In genomic region chr1:231527586-231528174, GRCh38 we compare ENCODE assay signal across 8 cellular contexts. TPM values are rescaled to one million over a fixed set of nuclear protein-coding genes. Genes with fewer than 3 reads are reported as not detected.
DNase-seq lines count a peak whose midpoint lies in the region; ATAC-seq, FAIRE-seq and TF ChIP-seq lines count a peak whose summit lies in the region.

No MANE protein-coding gene starts in this region.

- no peak for TF ChIP-seq EP300 in K562 (IDR thresholded peaks at IDR 0.05; ENCODE audit: low read length)
- no peak for TF ChIP-seq EP300 in upper lobe of left lung (IDR thresholded peaks at IDR 0.05)

- H3K9me1 ChIP-seq in K562 (ENCODE audit: control insufficient read depth, insufficient read depth, low read length): no peaks in the 10 kb centered on the region

- ATAC-seq in GM21390 (IDR thresholded peaks at IDR 0.05; ENCODE audit: unreplicated experiment) (peak; percentile 21), HG03575 (IDR thresholded peaks at IDR 0.05; ENCODE audit: extremely low read depth, insufficient number of reproducible peaks, low FRiP score, unreplicated experiment) (peak; percentile 2), K562 (peak; percentile 11), upper lobe of left lung (ENCODE audit: low FRiP score in 2 of 2) (peak in 1 of 2 donors; percentile 0)

- H3K27me3 ChIP-seq in K562 (ENCODE audit: control insufficient read depth in 2 of 2, insufficient read depth in 2 of 2, low read length in 2 of 2) (no peaks in the 10 kb centered on the region), upper lobe of left lung (no peaks in the 10 kb centered on the region)

- intact Hi-C loops in K562 (cut with micrococcal nuclease): loop anchor here (2.0 kb wide), 1 partner anchor 107 kb away; no protein-coding TSS in a partner anchor
- intact Hi-C loops in lower leg skin (cut with DNase I; ENCODE audit: low total_unique reads): no loop called here

- peaks cover 27% of the 10 kb centered on the region for H3K36me3 ChIP-seq in K562 (ENCODE audit: control insufficient read depth, insufficient read depth, low read length)
- H3K36me3 ChIP-seq in upper lobe of left lung: peaks cover 0 to 12% (median 0%) of the 10 kb centered on the region in 4 donors

- no peak for TF ChIP-seq RAD21 in K562 (CRISPR knock-in tag; conservative IDR thresholded peaks at IDR 0.05 in 1 of 2, IDR thresholded peaks at IDR 0.05 in 1 of 2)

- BruUV-seq in K562 (replicated peaks; lab: Mats Ljungman, UMichigan): TSS peak; percentile 67

- H3K4me3 ChIP-seq in K562 (peak overlapping the region; percentile 87), lower leg skin (ENCODE audit: low read depth, poor library complexity, severe bottlenecking) (peak overlapping the region; percentile 53), upper lobe of left lung (peak overlapping the region; percentile 25 to 90 (median 68))

- POLR2A ChIA-PET in K562 (lab: Yijun Ruan, JAX): interaction anchor here (1.0 kb wide), 1 partner anchor 190 kb away, joined by 4 read pairs; the partner anchor contains the start of gene SPRTN

- no peak for TF ChIP-seq POLR2A in K562 (conservative IDR thresholded peaks at IDR 0.05)
- no peak for TF ChIP-seq POLR2A in lower leg skin (IDR thresholded peaks at IDR 0.05)
- no peak for TF ChIP-seq POLR2A in upper lobe of left lung (IDR thresholded peaks at IDR 0.05)

- H3K4me2 ChIP-seq in K562 (ENCODE audit: insufficient read depth, low read length): peak overlapping the region; percentile 93

- H3K9ac ChIP-seq in K562 (ENCODE audit: insufficient read depth in 1 of 2, low read depth in 2 of 2, low read length in 2 of 2): peak overlapping the region; percentile 85 to 92

- H3K27ac ChIP-seq in K562 (ENCODE audit: extremely low read depth, low read depth, low read length) (peak overlapping the region; percentile 96), upper lobe of left lung (peak overlapping the region; percentile 86 to 96 (median 94))

- H4K20me1 ChIP-seq in K562 (replicated peaks; ENCODE audit: control insufficient read depth, insufficient read depth, low read length): no peaks in the 10 kb centered on the region

- TF ChIP-seq CTCF in K562 (IDR thresholded peaks at IDR 0.05 in 2 of 3, conservative IDR thresholded peaks at IDR 0.05 in 1 of 3; ENCODE audit: insufficient read depth in 2 of 3, low read depth in 1 of 3, low read length in 3 of 3): no peak
- TF ChIP-seq CTCF in lower leg skin (IDR thresholded peaks at IDR 0.05): no peak
- TF ChIP-seq CTCF in upper lobe of left lung (IDR thresholded peaks at IDR 0.05): no peak

- H3K79me2 ChIP-seq in K562 (ENCODE audit: control insufficient read depth, insufficient read depth, low read length): peaks cover 45% of the 10 kb centered on the region

- FAIRE-seq in K562 (lab: Jason Lieb, UNC): no peak

- WGBS in K562 (ENCODE audit: insufficient coverage, low coverage, missing lambda C conversion rate): 30% methylated on average over 15 of the region's 15 CpGs
- WGBS in lower leg skin, 2 donors: 53% methylated on average over 15 of the region's 15 CpGs
- WGBS in upper lobe of left lung, 2 donors: 59 to 60% methylated on average over 15 of the region's 15 CpGs

- H3K4me1 ChIP-seq in K562 (replicated peaks in 1 of 2; ENCODE audit: control insufficient read depth in 2 of 2, insufficient read depth in 2 of 2, low read length in 2 of 2) (peaks cover 20% of the 10 kb centered on the region in 2 experiments), upper lobe of left lung (peaks cover 24 to 40% (median 30%) of the 10 kb centered on the region in 4 donors)

- in situ Hi-C loops in K562 (cut with MboI): no loop called here

- CTCF ChIA-PET in K562 (lab: Yijun Ruan, JAX; ENCODE audit: low intra/inter-chr PET ratio): interaction anchor here (0.6 kb wide), 1 partner anchor 114 kb away, joined by 4 read pairs; no protein-coding TSS in a partner anchor

- H3K9me3 ChIP-seq in K562 (replicated peaks; ENCODE audit: control insufficient read depth, insufficient read depth, low read depth, low read length) (no peaks in the 10 kb centered on the region), upper lobe of left lung (no peaks in the 10 kb centered on the region)

- DNase-seq in COLO668 (lab: John Stamatoyannopoulos, UW; ENCODE audit: unreplicated experiment) (peak; percentile 27), K562 (ENCODE audit: extremely low read depth in 1 of 4, low spot score in 3 of 4) (peak in 1 of 4 experiments; percentile 11), lower leg skin (ENCODE audit: low spot score in 2 of 2) (no peak), upper lobe of left lung (no peak), NCI-H446 treated with DMSO at 0.1 percent for 48 hours (lab: John Stamatoyannopoulos, UW) (no peak)
- DNase-seq in activated CD4-positive, CD25-positive, alpha-beta regulatory T cell (lab: John Stamatoyannopoulos, UW): no peak

- H2AFZ ChIP-seq in K562 (ENCODE audit: low read depth, low read length): peak overlapping the region; percentile 97

TF ChIP-seq in K562, 482 proteins besides CTCF, POLR2A, EP300 and RAD21 (continues in another document):
- TF ChIP-seq EHMT2 (IDR thresholded peaks at IDR 0.05): 0 out of 2 replicates have a peak, but pooled peaks have one; percentile 27
- no peak for TF ChIP-seq POLR2AphosphoS2 (IDR thresholded peaks at IDR 0.05; ENCODE audit: low read length)
- TF ChIP-seq SP1 (CRISPR knock-in tag; IDR thresholded peaks at IDR 0.05): no peak
- peak; percentile 18; the same call in 1 of the 2 replicates for TF ChIP-seq FOXJ2 (tag; IDR thresholded peaks at IDR 0.05)
- 0 out of 2 replicates have a peak, but pooled peaks have one; percentile 70 for TF ChIP-seq SREBF2 (CRISPR knock-in tag; IDR thresholded peaks at IDR 0.05)
- no peak for TF ChIP-seq EP400 (IDR thresholded peaks at IDR 0.05)
- 0 out of 2 replicates have a peak, but pooled peaks have one; percentile 20 for TF ChIP-seq MECOM (CRISPR knock-in tag; IDR thresholded peaks at IDR 0.05)
- no peak for TF ChIP-seq NFE2 (IDR thresholded peaks at IDR 0.05; ENCODE audit: low read depth)
- TF ChIP-seq TRIM25 (IDR thresholded peaks at IDR 0.05; ENCODE audit: borderline replicate concordance): no peak
- TF ChIP-seq PKNOX1 (IDR thresholded peaks at IDR 0.05): peak; percentile 51
- no peak for TF ChIP-seq TEAD4 (IDR thresholded peaks at IDR 0.05; ENCODE audit: low read length)
- 0 out of 2 replicates have a peak, but pooled peaks have one; percentile 34 for TF ChIP-seq TEAD4 (CRISPR knock-in tag; IDR thresholded peaks at IDR 0.05; ENCODE audit: borderline replicate concordance)
- no peak for TF ChIP-seq ZNF143 (CRISPR knock-in tag; IDR thresholded peaks at IDR 0.05)

RNA-seq across cellular contexts. Expression of gene TSNAX, which starts 0.8 kb away (rescaled TPM):
- total RNA-seq in K562 (2011; cell fraction: chromatin; rRNA removed; ENCODE audit: low replicate concordance): 41.7 and 75.4 TPM in 2 replicates
- 21.2 and 22.3 TPM in 2 replicates for total RNA-seq in K562 (2011; cell fraction: nucleolus; rRNA removed)
- 32.4 and 40.6 TPM in 2 replicates for total RNA-seq in K562 (2011; cell fraction: nucleoplasm; rRNA removed)
- total RNA-seq in K562 (2014; rRNA removed): 31.3 and 33.8 TPM in 2 replicates
- total RNA-seq in K562 (2014; rRNA removed; fragmentation: Illumina TruSeq; extraction: Trizol): 102 and 117 TPM in 2 replicates
- total RNA-seq in K562 (2015; rRNA removed; fragmentation: Illumina TruSeq; extraction: Trizol): 67.8 and 73.0 TPM in 2 replicates
- total RNA-seq in K562 (2021): 51.7 and 54.3 TPM in 2 replicates
- polyA plus RNA-seq in K562 (2011; rRNA removed): 46.1 and 61.2 TPM in 2 replicates
- polyA plus RNA-seq in K562 (2011; cell fraction: cytosol; rRNA removed): 11.2 and 18.7 TPM in 2 replicates
- polyA plus RNA-seq in K562 (2011; cell fraction: nucleus; rRNA removed): 10.7 and 14.4 TPM in 2 replicates
- polyA plus RNA-seq in K562 (2012): 45.5 and 52.4 TPM in 2 replicates
- 54.4 and 57.9 TPM in 2 replicates for polyA plus RNA-seq in K562 (2014; fragmentation: Illumina TruSeq; extraction: Trizol)
- polyA plus RNA-seq in K562 (2014; fragmentation: Nextera tagmentation; extraction: Ambion mirVana): 10 to 100 TPM; 77.3 to 82.4 TPM
- 40.9 and 48.5 TPM in 2 replicates for polyA plus RNA-seq in K562 (2014; rRNA removed)
- 157 and 166 TPM in 2 replicates for polyA minus RNA-seq in K562 (2011; rRNA and poly(A)+ RNA removed)
- 25.9 and 29.5 TPM in 2 replicates for polyA minus RNA-seq in K562 (2011; cell fraction: cytosol; rRNA and poly(A)+ RNA removed)
- polyA minus RNA-seq in K562 (2011; cell fraction: nucleus; rRNA and poly(A)+ RNA removed): 23.6 and 55.8 TPM in 2 replicates
- total RNA-seq in lower leg skin: 10 to 100 TPM; 25.1 to 39.9 (median 28.9) TPM
- 10 to 100 TPM in 5 of 6 donors, 1 to 10 TPM in 1; 6.3 to 39.7 (median 24.6) TPM for total RNA-seq in upper lobe of left lung
